In the genomic region with DNA sequence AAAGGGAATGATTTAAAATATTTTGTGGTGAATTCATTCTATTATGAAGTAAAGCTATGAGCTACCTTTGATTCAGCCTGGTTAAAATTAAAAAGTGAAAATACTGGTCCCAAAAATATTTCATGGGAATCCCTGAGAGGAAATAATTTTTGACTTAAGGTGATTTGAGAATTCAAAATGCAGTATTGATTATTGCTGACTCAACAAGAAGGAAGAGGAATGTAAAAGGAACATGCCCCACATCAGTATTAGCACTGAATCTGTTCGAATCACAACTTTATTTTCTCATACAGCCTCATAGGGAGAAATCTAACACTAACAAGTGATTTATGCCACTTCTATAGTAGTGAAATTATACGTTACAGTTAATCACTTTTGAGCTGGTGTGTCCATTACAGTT, we compare ENCODE assay signal across 1 cellular context.
TF ChIP-seq lines count a peak whose summit lies in the region.

No MANE protein-coding gene starts in this region.

TF ChIP-seq in SK-N-SH treated with all-trans-retinoic acid at 6 μM for 48 hours, 23 proteins besides CTCF, POLR2A, EP300 and RAD21 (continued from another document):
- TF ChIP-seq PPARA (CRISPR knock-in tag; IDR thresholded peaks at IDR 0.05; ENCODE audit: borderline replicate concordance) (no peak), ZNF8 (CRISPR knock-in tag; IDR thresholded peaks at IDR 0.05) (no peak)
